ENCODE assay signal across 13 cellular contexts in the genomic region with DNA sequence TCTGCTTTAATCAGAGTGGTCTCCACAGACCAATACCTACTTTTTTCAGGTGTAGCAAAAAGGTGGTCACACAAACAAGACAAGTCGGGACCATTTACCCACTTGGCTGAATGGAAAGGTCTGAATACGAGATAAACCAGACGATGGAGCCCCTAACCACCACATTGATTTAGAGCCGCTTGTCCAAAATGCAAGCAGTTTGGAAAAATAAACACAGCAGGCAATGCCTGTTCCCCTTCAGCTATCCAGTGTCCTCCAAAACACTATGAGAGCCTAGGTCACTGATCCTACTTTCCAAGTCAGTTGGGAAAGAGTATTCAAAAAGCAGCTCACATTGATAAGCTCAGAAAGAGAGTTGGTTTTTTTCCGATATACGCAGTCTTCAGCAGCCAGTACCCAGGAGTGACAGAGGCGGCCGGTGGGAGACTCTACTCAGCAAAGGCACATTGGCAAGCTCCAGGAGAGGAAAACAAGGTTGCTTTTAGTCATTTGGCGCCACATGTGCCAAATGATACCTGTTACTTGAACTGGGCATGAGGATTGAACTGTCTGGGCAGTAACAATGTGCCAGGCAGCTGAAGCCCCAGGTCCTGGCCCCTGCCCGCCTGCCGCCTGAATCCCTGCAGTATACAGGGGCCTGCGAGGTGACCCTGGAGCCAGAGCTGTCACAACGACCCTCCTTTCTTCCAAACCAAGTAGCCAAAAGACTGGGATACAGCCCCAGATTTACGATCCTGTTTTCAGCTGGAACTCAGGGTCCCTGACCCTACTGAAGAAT.
DNase-seq lines count a peak whose midpoint lies in the region; ATAC-seq, FAIRE-seq and TF ChIP-seq lines count a peak whose summit lies in the region.
"Had no signal": no experiment of that assay in that cellular context is flagged by ENCODE, and none has a peak within 500 bp of the region (broad histone marks: within the 10 kb centered on the region; RNA-seq: fewer than 3 reads in every experiment).

No MANE protein-coding gene starts in this region.

- no peak for DNase-seq in HFFc6
- DNase-seq in stomach: no peak
- DNase-seq in stimulated activated CD4-positive, alpha-beta T cell treated with anti-CD3 and anti-CD28 coated beads, Interleukin-4, amount 100 ng/mL, for 1 hour: no peak
- DNase-seq in hepatocyte (ENCODE audit: low spot score): no peak
- no peak for DNase-seq in small intestine
- DNase-seq: activated CD4-positive, alpha-beta memory T cell treated with anti-CD3 and anti-CD28 coated beads for 36 hours; activated naive CD8-positive, alpha-beta T cell treated with anti-CD3 and anti-CD28 coated beads, Interleukin-2, amount 10 ng/mL, durations not matched to agents 7 days and 5 days; NCI-H510A treated with DMSO at 0.1 percent for 48 hours; stimulated activated CD4-positive, alpha-beta T cell treated with anti-CD3 and anti-CD28 coated beads, Interleukin-12 subunit alpha, Interleukin-12 subunit beta, amount 100 ng/mL, for 4 hours had no signal

- intact Hi-C loops in stomach (cut with DNase I; ENCODE audit: low total_unique reads): no loop called here

- no peaks in the 10 kb centered on the region for H3K27me3 ChIP-seq in layer of hippocampus (ENCODE audit: control insufficient read depth, insufficient read depth, low read length)
- no peaks in the 10 kb centered on the region for H3K27me3 ChIP-seq in stomach
- H3K27me3 ChIP-seq in hepatocyte: no peaks in the 10 kb centered on the region
- no peaks in the 10 kb centered on the region for H3K27me3 ChIP-seq in small intestine (ENCODE audit: control insufficient read depth in 2 of 2, insufficient read depth in 2 of 2, low read length in 2 of 2)

- H3K27ac ChIP-seq in layer of hippocampus (ENCODE audit: low read depth, low read length): peak overlapping the region; percentile 58
- H3K27ac ChIP-seq in stomach: peak overlapping the region in 4 of 5 donors; percentile 38 to 66 (median 60)
- no peak overlapping the region for H3K27ac ChIP-seq in hepatocyte
- peak overlapping the region in 1 of 2 donors; percentile 71 for H3K27ac ChIP-seq in small intestine (ENCODE audit: low read depth in 1 of 2, low read length in 1 of 2)

- H3K27ac Mint-ChIP-seq in HFFc6: peak overlapping the region; percentile 69; the same call in 1 of the 2 replicates
- H3K27ac Mint-ChIP-seq in activated naive CD8-positive, alpha-beta T cell: peak overlapping the region; percentile 69

- peak overlapping the region; percentile 47 for H3K4me3 Mint-ChIP-seq in HFFc6
- no peak overlapping the region for H3K4me3 Mint-ChIP-seq in activated naive CD8-positive, alpha-beta T cell
- H3K4me3 Mint-ChIP-seq: activated CD4-positive, alpha-beta memory T cell treated with anti-CD3 and anti-CD28 coated beads for 36 hours had no signal

- no peaks in the 10 kb centered on the region for H3K9me3 ChIP-seq in stomach
- H3K9me3 ChIP-seq in hepatocyte (ENCODE audit: low read depth): no peaks in the 10 kb centered on the region
- no peaks in the 10 kb centered on the region for H3K9me3 ChIP-seq in small intestine (ENCODE audit: control insufficient read depth, low read depth)

- H2AFZ ChIP-seq in hepatocyte: no peak overlapping the region

- H3K4me1 ChIP-seq in stomach (peaks cover 0 to 33% (median 7%) of the 10 kb centered on the region in 4 donors), hepatocyte (ENCODE audit: insufficient read depth) (no peaks in the 10 kb centered on the region), small intestine (ENCODE audit: control insufficient read depth in 2 of 2, insufficient read depth in 1 of 2, low read depth in 1 of 2, low read length in 1 of 2) (peaks cover 0 to 10% of the 10 kb centered on the region in 2 donors)

- H3K4me3 ChIP-seq in stomach (no peak overlapping the region), hepatocyte (no peak overlapping the region), small intestine (ENCODE audit: low read depth in 1 of 2, low read length in 2 of 2) (no peak overlapping the region)

- TF ChIP-seq POLR2A in stomach (IDR thresholded peaks at IDR 0.05): no peak

- H3K4me1 Mint-ChIP-seq in HFFc6 (ENCODE audit: low read depth): peaks cover 64% of the 10 kb centered on the region
- peaks cover 92% of the 10 kb centered on the region for H3K4me1 Mint-ChIP-seq in activated naive CD8-positive, alpha-beta T cell (ENCODE audit: low read depth)

- FAIRE-seq in small intestine (lab: Jason Lieb, UNC): no peak
- FAIRE-seq: endothelial cell of umbilical vein had no signal

- ATAC-seq in GM18858 (IDR thresholded peaks at IDR 0.05; ENCODE audit: unreplicated experiment): no peak

- H3K36me3 Mint-ChIP-seq in HFFc6 (ENCODE audit: low read depth): peaks cover 38% of the 10 kb centered on the region
- H3K36me3 Mint-ChIP-seq in activated naive CD8-positive, alpha-beta T cell: peaks cover 21% of the 10 kb centered on the region

- WGBS in stomach, 5 donors: 84 to 90% (median 88%) methylated on average over 12 to 14 of the region's 14 CpGs
- WGBS in hepatocyte (ENCODE audit: low lambda C conversion rate, missing lambda C conversion rate): 81% methylated on average over 14 of the region's 14 CpGs
- WGBS in small intestine, 3 donors: 81 to 89% (median 88%) methylated on average over 14 of the region's 14 CpGs

- no peaks in the 10 kb centered on the region for H4K20me1 ChIP-seq in hepatocyte (ENCODE audit: insufficient read depth, poor library complexity, severe bottlenecking)

- peaks cover 3% of the 10 kb centered on the region for H3K27me3 Mint-ChIP-seq in HFFc6 (ENCODE audit: insufficient read depth)
- H3K27me3 Mint-ChIP-seq in activated naive CD8-positive, alpha-beta T cell: no peaks in the 10 kb centered on the region
- H3K27me3 Mint-ChIP-seq: activated CD4-positive, alpha-beta memory T cell treated with anti-CD3 and anti-CD28 coated beads for 36 hours; activated naive CD8-positive, alpha-beta T cell treated with anti-CD3 and anti-CD28 coated beads, Interleukin-2, amount 10 ng/mL, durations not matched to agents 7 days and 5 days had no signal

- no peaks in the 10 kb centered on the region for H3K9me3 Mint-ChIP-seq in HFFc6
- H3K9me3 Mint-ChIP-seq in activated naive CD8-positive, alpha-beta T cell (ENCODE audit: low read depth): no peaks in the 10 kb centered on the region
- H3K9me3 Mint-ChIP-seq: activated CD4-positive, alpha-beta memory T cell treated with anti-CD3 and anti-CD28 coated beads for 36 hours; activated naive CD8-positive, alpha-beta T cell treated with anti-CD3 and anti-CD28 coated beads, Interleukin-2, amount 10 ng/mL, durations not matched to agents 7 days and 5 days had no signal

- TF ChIP-seq CTCF in HFFc6 (IDR thresholded peaks at IDR 0.05) (no peak), stomach (IDR thresholded peaks at IDR 0.05) (no peak), hepatocyte (IDR thresholded peaks at IDR 0.05; ENCODE audit: poor library complexity) (no peak)

- H3K9me2 ChIP-seq in hepatocyte (replicated peaks; ENCODE audit: insufficient read depth): no peaks in the 10 kb centered on the region

- peaks cover 0 to 40% (median 25%) of the 10 kb centered on the region in 4 donors for H3K36me3 ChIP-seq in stomach
- H3K36me3 ChIP-seq in hepatocyte (replicated peaks; ENCODE audit: insufficient read depth, low read depth): no peaks in the 10 kb centered on the region
- H3K36me3 ChIP-seq in small intestine (ENCODE audit: control insufficient read depth in 2 of 2, insufficient read depth in 2 of 2, low read length in 2 of 2): no peaks in the 10 kb centered on the region

- H3K4me2 ChIP-seq in hepatocyte: no peak overlapping the region

- H3K79me2 ChIP-seq in hepatocyte: no peaks in the 10 kb centered on the region

- no peak for TF ChIP-seq EP300 in stomach (IDR thresholded peaks at IDR 0.05)
